In genomic region chr9:125190371-125190801, GRCh38 we compare ENCODE assay signal across 8 cellular contexts.
A peak's percentile ranks its signal among the peaks of the same experiment; 100 is the strongest.
DNase-seq lines count a peak whose midpoint lies in the region; ATAC-seq lines count a peak whose summit lies in the region.

No MANE protein-coding gene starts in this region.

- H3K9ac ChIP-seq in BLaER1 treated with 17β-estradiol and CSF1 and Interleukin-3, amounts not matched to agents 10 nM and 100 nM = peak overlapping the region; percentile 89 to 99 (median 96)
- H3K9ac ChIP-seq in HUES6 (ENCODE audit: low read length) (peak overlapping the region; percentile 81), iPS-20b (ENCODE audit: low read depth, low read length) (peak overlapping the region; percentile 87)

- H3K4me1 Mint-ChIP-seq in activated naive CD8-positive, alpha-beta T cell (ENCODE audit: low read depth) = peaks cover 69% of the 10 kb centered on the region
- H3K4me1 Mint-ChIP-seq in stimulated activated effector memory CD8-positive, alpha-beta T cell treated with anti-CD3 and anti-CD28 coated beads, Interleukin-12 subunit alpha, Interleukin-12 subunit beta, amount 100 ng/mL, for 72 hours = peaks cover 33% of the 10 kb centered on the region

- H3K27ac Mint-ChIP-seq in activated naive CD8-positive, alpha-beta T cell = peak overlapping the region; percentile 97
- H3K27ac Mint-ChIP-seq in stimulated activated effector memory CD8-positive, alpha-beta T cell treated with anti-CD3 and anti-CD28 coated beads, Interleukin-12 subunit alpha, Interleukin-12 subunit beta, amount 100 ng/mL, for 72 hours = peak overlapping the region; percentile 93

- peak overlapping the region; percentile 85 to 100 (median 91) for H3K4me3 ChIP-seq in BLaER1 treated with 17β-estradiol and CSF1 and Interleukin-3, amounts not matched to agents 10 nM and 100 nM
- peak overlapping the region; percentile 90 for H3K4me3 ChIP-seq in HUES6 (ENCODE audit: low read depth, low read length)
- H3K4me3 ChIP-seq in iPS-20b (ENCODE audit: low read length) = peak overlapping the region; percentile 81

- H3K4me1 ChIP-seq in BLaER1 treated with 17β-estradiol and CSF1 and Interleukin-3, amounts not matched to agents 10 nM and 100 nM = peaks cover 37 to 54% (median 44%) of the 10 kb centered on the region in 10 experiments
- H3K4me1 ChIP-seq in HUES6 (ENCODE audit: control insufficient read depth, insufficient read depth, low read length) = peaks cover 4% of the 10 kb centered on the region; the same call in 1 of the 2 replicates
- H3K4me1 ChIP-seq in iPS-20b (ENCODE audit: insufficient read depth, low read length) = no peaks in the 10 kb centered on the region

- no peaks in the 10 kb centered on the region for H3K27me3 Mint-ChIP-seq in activated naive CD8-positive, alpha-beta T cell

- H4K20me1 ChIP-seq in BLaER1 treated with 17β-estradiol and CSF1 and Interleukin-3, amounts not matched to agents 10 nM and 100 nM = peaks cover 28 to 41% (median 39%) of the 10 kb centered on the region in 11 experiments; a peak in 20 of 22 replicates

- H3K27me3 ChIP-seq in BLaER1 treated with 17β-estradiol and CSF1 and Interleukin-3, amounts not matched to agents 10 nM and 100 nM = no peaks in the 10 kb centered on the region
- no peaks in the 10 kb centered on the region for H3K27me3 ChIP-seq in HUES6 (ENCODE audit: control insufficient read depth, insufficient read depth, low read length)
- no peaks in the 10 kb centered on the region for H3K27me3 ChIP-seq in iPS-20b (ENCODE audit: insufficient read depth, low read length)

- H3K36me3 ChIP-seq in BLaER1 treated with 17β-estradiol and CSF1 and Interleukin-3, amounts not matched to agents 10 nM and 100 nM = peaks cover 4 to 27% (median 12%) of the 10 kb centered on the region in 11 experiments; a peak in 14 of 22 replicates
- H3K36me3 ChIP-seq in HUES6 (ENCODE audit: control insufficient read depth, insufficient read depth, low read length) (no peaks in the 10 kb centered on the region), iPS-20b (ENCODE audit: insufficient read depth, low read depth, low read length) (no peaks in the 10 kb centered on the region)

- H3K27ac ChIP-seq in BLaER1 treated with 17β-estradiol and CSF1 and Interleukin-3, amounts not matched to agents 10 nM and 100 nM = peak overlapping the region; percentile 84 to 98 (median 93)
- H3K27ac ChIP-seq in HUES6 (ENCODE audit: low read depth, low read length) (peak overlapping the region; percentile 81), iPS-20b (ENCODE audit: low read length) (peak overlapping the region; percentile 14)

- peak overlapping the region; percentile 96 for H3K4me3 Mint-ChIP-seq in activated naive CD8-positive, alpha-beta T cell
- H3K4me3 Mint-ChIP-seq in stimulated activated effector memory CD8-positive, alpha-beta T cell treated with anti-CD3 and anti-CD28 coated beads, Interleukin-12 subunit alpha, Interleukin-12 subunit beta, amount 100 ng/mL, for 72 hours = peak overlapping the region; percentile 91

- H3K4me2 ChIP-seq in BLaER1 treated with 17β-estradiol and CSF1 and Interleukin-3, amounts not matched to agents 10 nM and 100 nM = peak overlapping the region; percentile 78 to 97 (median 94)

- no peak for DNase-seq in stimulated activated effector memory CD8-positive, alpha-beta T cell treated with anti-CD3 and anti-CD28 coated beads, Interleukin-12 subunit alpha, Interleukin-12 subunit beta, amount 100 ng/mL, for 72 hours (ENCODE audit: low spot score in 2 of 2)

- H3K36me3 Mint-ChIP-seq in activated naive CD8-positive, alpha-beta T cell = no peaks in the 10 kb centered on the region
- H3K36me3 Mint-ChIP-seq in stimulated activated effector memory CD8-positive, alpha-beta T cell treated with anti-CD3 and anti-CD28 coated beads, Interleukin-12 subunit alpha, Interleukin-12 subunit beta, amount 100 ng/mL, for 72 hours = peaks cover 24% of the 10 kb centered on the region

- no peaks in the 10 kb centered on the region for H3K9me3 ChIP-seq in BLaER1 treated with 17β-estradiol and CSF1 and Interleukin-3, amounts not matched to agents 10 nM and 100 nM (replicated peaks in 1 of 11)
- H3K9me3 ChIP-seq in HUES6 (ENCODE audit: control insufficient read depth, insufficient read depth, low read depth, low read length) = no peaks in the 10 kb centered on the region
- no peaks in the 10 kb centered on the region for H3K9me3 ChIP-seq in iPS-20b (ENCODE audit: insufficient read depth, low read depth, low read length)

- no peak for ATAC-seq in stimulated activated effector memory CD8-positive, alpha-beta T cell treated with anti-CD3 and anti-CD28 coated beads, Interleukin-12 subunit alpha, Interleukin-12 subunit beta, amount 100 ng/mL, for 72 hours
- ATAC-seq in GM18867 (IDR thresholded peaks at IDR 0.05; ENCODE audit: unreplicated experiment) (no peak), HG03280 (IDR thresholded peaks at IDR 0.05; ENCODE audit: unreplicated experiment) (no peak), GM21717 (IDR thresholded peaks at IDR 0.05; ENCODE audit: unreplicated experiment) (no peak)

- H3K9me3 Mint-ChIP-seq in activated naive CD8-positive, alpha-beta T cell (ENCODE audit: low read depth) = no peaks in the 10 kb centered on the region
- no peaks in the 10 kb centered on the region for H3K9me3 Mint-ChIP-seq in stimulated activated effector memory CD8-positive, alpha-beta T cell treated with anti-CD3 and anti-CD28 coated beads, Interleukin-12 subunit alpha, Interleukin-12 subunit beta, amount 100 ng/mL, for 72 hours

Comparison
In these comparisons a context has a peak if more than half of its experiments do, and no peak if none do; other contexts are left out.
1. H3K27ac ChIP-seq: peak in every context shown above with its lines; median percentile 93 in BLaER1 treated with 17β-estradiol and CSF1 and Interleukin-3, amounts not matched to agents 10 nM and 100 nM; 81 in HUES6; 14 in iPS-20b.